In genomic region chr20:43188234-43188653, GRCh38 we compare ENCODE assay signal across 10 cellular contexts. TPM values are rescaled to one million over a fixed set of nuclear protein-coding genes. Genes with fewer than 3 reads are reported as not detected.
A peak's percentile ranks its signal among the peaks of the same experiment; 100 is the strongest.
DNase-seq lines count a peak whose midpoint lies in the region; ATAC-seq and TF ChIP-seq lines count a peak whose summit lies in the region.
"Had no signal": no experiment of that assay in that cellular context is flagged by ENCODE, and none has a peak within 500 bp of the region (broad histone marks: within the 10 kb centered on the region; RNA-seq: fewer than 3 reads in every experiment).

No MANE protein-coding gene starts in this region.

- H3K4me1 ChIP-seq in GM23338 (ENCODE audit: insufficient read depth) (no peaks in the 10 kb centered on the region), lower lobe of right lung (peaks cover 7% of the 10 kb centered on the region)

- intact Hi-C loops in lower lobe of right lung (cut with DNase I), result no loop called here

- H3K9me2 ChIP-seq in GM23338 (ENCODE audit: insufficient read depth), result no peaks in the 10 kb centered on the region

- H3K4me3 ChIP-seq in GM23338 (no peak overlapping the region), lower lobe of right lung (peak overlapping the region; percentile 6)

- peaks cover 31% of the 10 kb centered on the region; the same call in 2 of the 3 replicates for H3K36me3 Mint-ChIP-seq in GM23338 (ENCODE audit: low read depth)
- H3K36me3 Mint-ChIP-seq in T-helper 2 cell treated with Interferon-gamma antibody and Interleukin-4, amounts not matched to agents 5 μg/mL and 100 μg/mL, for 36 hours (ENCODE audit: low read depth), result no peaks in the 10 kb centered on the region
- H3K36me3 Mint-ChIP-seq: memory B cell had no signal

- H4K20me1 ChIP-seq in GM23338 (replicated peaks; ENCODE audit: insufficient read depth), result no peaks in the 10 kb centered on the region

- H3K4me2 ChIP-seq in GM23338, result no peak overlapping the region

- H2AFZ ChIP-seq in GM23338, result no peak overlapping the region

- H3K9me3 ChIP-seq in lower lobe of right lung, result no peaks in the 10 kb centered on the region
- H3K9me3 ChIP-seq: heart right ventricle had no signal

- DNase-seq in 8988T (peak; percentile 41), GM23338 (ENCODE audit: low spot score) (no peak), lower lobe of right lung (no peak), NCI-H774 (lab: John Stamatoyannopoulos, UW) (no peak)
- DNase-seq in T-helper 2 cell treated with Interferon-gamma antibody and Interleukin-4, amounts not matched to agents 5 μg/mL and 100 μg/mL, for 36 hours (ENCODE audit: low spot score), result no peak

- peak overlapping the region; percentile 58 for H3K4me3 Mint-ChIP-seq in GM23338
- H3K4me3 Mint-ChIP-seq in T-helper 2 cell treated with Interferon-gamma antibody and Interleukin-4, amounts not matched to agents 5 μg/mL and 100 μg/mL, for 36 hours, result no peak overlapping the region
- H3K4me3 Mint-ChIP-seq: memory B cell had no signal

- H3K9me3 Mint-ChIP-seq in GM23338, result peaks cover 86% of the 10 kb centered on the region
- H3K9me3 Mint-ChIP-seq in T-helper 2 cell treated with Interferon-gamma antibody and Interleukin-4, amounts not matched to agents 5 μg/mL and 100 μg/mL, for 36 hours, result no peaks in the 10 kb centered on the region

- H3K4me1 Mint-ChIP-seq in GM23338, result no peaks in the 10 kb centered on the region; the same call in 2 of the 3 replicates
- peaks cover 2% of the 10 kb centered on the region for H3K4me1 Mint-ChIP-seq in T-helper 2 cell treated with Interferon-gamma antibody and Interleukin-4, amounts not matched to agents 5 μg/mL and 100 μg/mL, for 36 hours (ENCODE audit: low read depth)

- H3K27me3 Mint-ChIP-seq in GM23338 (ENCODE audit: insufficient read depth, low read depth, poor library complexity), result peaks cover 25% of the 10 kb centered on the region
- H3K27me3 Mint-ChIP-seq in T-helper 2 cell treated with Interferon-gamma antibody and Interleukin-4, amounts not matched to agents 5 μg/mL and 100 μg/mL, for 36 hours (ENCODE audit: low read depth), result peaks cover 33% of the 10 kb centered on the region

- TF ChIP-seq CTCF in GM23338 (conservative IDR thresholded peaks at IDR 0.05; ENCODE audit: low read depth in 2 of 2), result no peak
- no peak for TF ChIP-seq CTCF in lower lobe of right lung (IDR thresholded peaks at IDR 0.05)

- no peaks in the 10 kb centered on the region for H3F3A ChIP-seq in GM23338 (replicated peaks; ENCODE audit: low read depth)

- H3K36me3 ChIP-seq in GM23338 (ENCODE audit: insufficient read depth) (no peaks in the 10 kb centered on the region; the same call in 1 of the 2 replicates), lower lobe of right lung (no peaks in the 10 kb centered on the region)
- H3K36me3 ChIP-seq: heart right ventricle had no signal

- ATAC-seq in GM23338, result no peak
- ATAC-seq in lower lobe of right lung, result no peak
- ATAC-seq in GM18519 (IDR thresholded peaks at IDR 0.05; ENCODE audit: low FRiP score, unreplicated experiment), result no peak
- no peak for ATAC-seq in HG03520 (IDR thresholded peaks at IDR 0.05; ENCODE audit: unreplicated experiment)

- no peak overlapping the region for H3K27ac Mint-ChIP-seq in GM23338
- H3K27ac Mint-ChIP-seq in T-helper 2 cell treated with Interferon-gamma antibody and Interleukin-4, amounts not matched to agents 5 μg/mL and 100 μg/mL, for 36 hours, result no peak overlapping the region
- H3K27ac Mint-ChIP-seq: memory B cell had no signal

- H3K27me3 ChIP-seq in GM23338 (ENCODE audit: insufficient read depth) (peaks cover 41% of the 10 kb centered on the region), lower lobe of right lung (ENCODE audit: low read depth) (peaks cover 58% of the 10 kb centered on the region)

- no peaks in the 10 kb centered on the region for H3K79me2 ChIP-seq in GM23338 (replicated peaks; ENCODE audit: insufficient read depth)

- H3K27ac ChIP-seq in GM23338 (ENCODE audit: low read depth) (no peak overlapping the region), angular gyrus (ENCODE audit: low read depth, low read length) (peak overlapping the region; percentile 46), lower lobe of right lung (no peak overlapping the region)
- H3K27ac ChIP-seq: heart right ventricle had no signal

TF ChIP-seq in GM23338, 12 proteins besides CTCF, POLR2A, EP300 and RAD21:
- TF ChIP-seq ETS1 (IDR thresholded peaks at IDR 0.05), result no peak
- TF ChIP-seq CREB1 (CRISPR knock-in tag; IDR thresholded peaks at IDR 0.05; ENCODE audit: low read depth), result no peak
- no peak for TF ChIP-seq STAT1 (IDR thresholded peaks at IDR 0.05; ENCODE audit: unreplicated experiment)
- TF ChIP-seq POLR2AphosphoS5 (IDR thresholded peaks at IDR 0.05; ENCODE audit: low read depth), result no peak
- no peak for TF ChIP-seq ZNF114 (CRISPR knock-in tag; IDR thresholded peaks at IDR 0.05)
- TF ChIP-seq EZH2phosphoT487 (IDR thresholded peaks at IDR 0.05; ENCODE audit: unreplicated experiment), result no peak

RNA-seq across cellular contexts. Expression of gene PTPRT, which starts 1.5 kb away (rescaled TPM):
- not detected in 2 replicates for total RNA-seq in GM23338 (2014; rRNA removed; shearing (Covaris generic))
- polyA plus RNA-seq in GM23338 (2016; fragmentation: Nextera tagmentation; extraction: Ambion mirVana), result not detected in 2 replicates
- total RNA-seq in lower lobe of right lung, result 8.0 TPM
